Comparison of ENCODE assay signal across 1 cellular context in genomic region chr11:47326198-47326597, GRCh38.
TF ChIP-seq lines count a peak whose summit lies in the region.

No MANE protein-coding gene starts in this region.

TF ChIP-seq in GM12878, 131 proteins besides CTCF, POLR2A, EP300 and RAD21:
- TF ChIP-seq CEBPZ (IDR thresholded peaks at IDR 0.05; ENCODE audit: low read depth, low read length) (no peak), SMARCA5 (IDR thresholded peaks at IDR 0.05) (no peak), ZBED1 (IDR thresholded peaks at IDR 0.05; ENCODE audit: borderline replicate concordance) (no peak), SKIL (IDR thresholded peaks at IDR 0.05; ENCODE audit: low read depth, poor library complexity, severe bottlenecking) (no peak), ZNF274 (IDR thresholded peaks at IDR 0.05; ENCODE audit: insufficient read depth, insufficient read length) (no peak), SREBF2 (IDR thresholded peaks at IDR 0.05; ENCODE audit: low read length) (no peak), PAX8 (IDR thresholded peaks at IDR 0.05) (no peak), GABPA (IDR thresholded peaks at IDR 0.05; ENCODE audit: low read depth) (no peak), CHD2 (IDR thresholded peaks at IDR 0.05; ENCODE audit: borderline replicate concordance, low read depth, low read length) (no peak), ZNF217 (IDR thresholded peaks at IDR 0.05) (no peak), PAX5 (IDR thresholded peaks at IDR 0.05; ENCODE audit: borderline replicate concordance, low read depth, low read length) (no peak), TCF12 (IDR thresholded peaks at IDR 0.05; ENCODE audit: low read depth, low read length) (no peak), SUZ12 (IDR thresholded peaks at IDR 0.05; ENCODE audit: unreplicated experiment) (no peak)
